ENCODE assay signal across 1 cellular context in the genomic region with DNA sequence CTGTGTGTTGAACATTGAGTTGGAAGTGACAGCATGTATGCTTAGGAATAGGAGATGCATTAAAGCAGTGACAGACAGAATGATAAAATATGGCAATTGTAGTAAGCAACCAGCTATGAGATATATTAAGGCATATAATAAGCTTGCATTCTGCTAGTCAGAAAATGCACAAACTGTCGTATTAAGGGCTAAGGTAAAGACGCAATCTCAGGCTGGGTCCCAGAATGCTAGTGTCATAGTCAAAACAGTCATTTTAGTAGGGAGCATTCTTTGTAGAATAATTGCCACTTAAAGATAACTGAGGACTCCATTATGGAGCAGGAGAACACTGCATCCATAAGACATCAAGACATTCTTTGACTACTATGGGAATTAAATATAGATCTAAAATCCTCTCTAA.
TF ChIP-seq lines count a peak whose summit lies in the region.

No MANE protein-coding gene starts in this region.

TF ChIP-seq in WTC11, 78 proteins besides CTCF, POLR2A, EP300 and RAD21 (continued from another document):
- TF ChIP-seq TP53 (CRISPR knock-in tag; IDR thresholded peaks at IDR 0.05) (no peak), ZNF416 (CRISPR knock-in tag; IDR thresholded peaks at IDR 0.05) (no peak)
TF ChIP-seq in WTC11: peak in this region for 0.
